8 cellular contexts compared by ENCODE assay signal in the genomic region with DNA sequence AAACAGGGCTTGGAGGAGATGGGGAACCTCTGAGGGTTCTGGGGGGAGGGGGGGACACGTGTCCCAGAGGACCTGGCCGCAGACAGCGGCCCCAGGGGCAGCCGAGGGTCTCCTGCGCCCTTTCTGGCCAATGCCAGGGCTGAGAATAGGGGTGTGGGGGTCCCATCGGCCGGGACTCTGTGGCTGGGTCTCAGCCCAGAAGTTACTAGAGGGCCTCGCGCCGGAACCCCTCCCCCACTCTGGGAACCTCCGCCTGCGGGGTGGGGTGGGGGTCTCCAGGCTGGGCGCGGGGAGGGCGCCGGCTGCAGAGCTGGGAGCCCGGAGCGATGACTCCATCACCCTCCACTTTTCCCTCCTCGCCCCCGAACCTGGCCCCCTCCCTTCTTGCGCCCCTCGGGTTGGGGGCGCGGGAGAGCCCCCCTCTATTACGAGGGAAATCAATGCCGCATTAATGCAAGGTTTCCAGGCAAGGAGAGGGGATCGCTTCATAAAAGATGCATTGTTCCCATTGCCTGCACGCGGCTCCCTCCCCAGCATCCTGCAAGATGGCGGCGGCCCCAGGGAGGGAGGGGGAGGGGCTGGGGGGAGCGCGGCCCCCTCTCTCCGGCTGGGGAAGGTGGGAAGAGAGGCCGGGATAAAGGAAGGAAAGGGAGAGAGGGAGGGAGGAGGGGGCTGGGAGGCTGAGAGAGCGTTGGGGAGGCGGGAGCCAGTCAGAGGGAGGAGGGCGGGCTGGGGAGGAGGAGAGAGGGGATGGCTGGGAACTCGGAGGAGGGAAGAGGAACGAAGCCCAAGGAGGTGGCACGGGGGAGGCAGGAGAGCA.
DNase-seq lines count a peak whose midpoint lies in the region; TF ChIP-seq lines count a peak whose summit lies in the region.
"Not testable (repeated sequence)": the region's sequence is repeated elsewhere in the genome, so short reads cannot be mapped to it uniquely, and the experiment has no call there.

No MANE protein-coding gene starts in this region.

- not testable (repeated sequence) for H3K4me1 Mint-ChIP-seq in activated naive CD8-positive, alpha-beta T cell (ENCODE audit: low read depth)

- not testable (repeated sequence) for H3K9me3 ChIP-seq in Peyer's patch; osteoblast (ENCODE audit: low read depth, low read length); tibial artery

- H3K27ac Mint-ChIP-seq in activated naive CD8-positive, alpha-beta T cell: not testable (repeated sequence)

- H3K4me3 ChIP-seq in Peyer's patch (peak overlapping the region; percentile 39 to 55 (median 46)), epithelial cell of esophagus (ENCODE audit: low read length) (peak overlapping the region; percentile 41), osteoblast (ENCODE audit: insufficient read depth, low read length) (peak overlapping the region; percentile 59), tibial artery (peak overlapping the region; percentile 48 to 53)

- H3K27me3 ChIP-seq in Peyer's patch; osteoblast (ENCODE audit: insufficient read depth, low read length); tibial artery: not testable (repeated sequence)

- H4K20me1 ChIP-seq in osteoblast (ENCODE audit: insufficient read depth, low read length): not testable (repeated sequence)

- H3K4me3 Mint-ChIP-seq in activated naive CD8-positive, alpha-beta T cell: peak overlapping the region; percentile 20

- not testable (repeated sequence) for TF ChIP-seq CTCF in Peyer's patch (IDR thresholded peaks at IDR 0.05); epithelial cell of esophagus (IDR thresholded peaks at IDR 0.05; ENCODE audit: insufficient read depth, low read depth, low read length, missing control alignments); osteoblast (IDR thresholded peaks at IDR 0.05; ENCODE audit: extremely low read depth, low read depth, low read length); tibial artery (IDR thresholded peaks at IDR 0.05)

- H3K79me2 ChIP-seq in osteoblast (ENCODE audit: insufficient read depth, low read length): not testable (repeated sequence)

- peak overlapping the region in 2 of 4 donors; percentile 36 to 55 for H3K27ac ChIP-seq in Peyer's patch
- not testable (repeated sequence) for H3K27ac ChIP-seq in osteoblast (ENCODE audit: low read depth, low read length); tibial artery

- peak overlapping the region; percentile 18 for H3K4me2 ChIP-seq in osteoblast (ENCODE audit: insufficient read depth, low read length)

- not testable (repeated sequence) for H3K4me1 ChIP-seq in Peyer's patch; osteoblast (ENCODE audit: insufficient read depth, low read length); tibial artery

- not testable (repeated sequence) for H3K9me3 Mint-ChIP-seq in activated naive CD8-positive, alpha-beta T cell (ENCODE audit: low read depth)

- intact Hi-C loops in tibial artery (cut with DNase I; ENCODE audit: low total_unique reads): not testable (repeated sequence)

- H3K36me3 ChIP-seq in Peyer's patch; osteoblast (ENCODE audit: insufficient read depth, low read length); tibial artery: not testable (repeated sequence)

- DNase-seq in DMS 273 treated with DMSO at 0.1 percent for 48 hours (lab: John Stamatoyannopoulos, UW): peak; percentile 21
- peak; percentile 83 for DNase-seq in NCI-H1092 treated with DMSO at 0.1 percent for 48 hours (lab: John Stamatoyannopoulos, UW)
- peak in 1 of 3 donors; percentile 48 for DNase-seq in Peyer's patch
- peak; percentile 27 for DNase-seq in epithelial cell of esophagus (ENCODE audit: low read depth)
- DNase-seq in islet precursor cell: peak; percentile 96
- DNase-seq in osteoblast (ENCODE audit: insufficient read length, low spot score, missing footprints): not testable (repeated sequence)
- DNase-seq in tibial artery: peak in 1 of 2 donors; percentile 22

- not testable (repeated sequence) for H3K27me3 Mint-ChIP-seq in activated naive CD8-positive, alpha-beta T cell

- not testable (repeated sequence) for H2AFZ ChIP-seq in osteoblast (ENCODE audit: low read length)

- H3K36me3 Mint-ChIP-seq in activated naive CD8-positive, alpha-beta T cell: not testable (repeated sequence)

- not testable (repeated sequence) for TF ChIP-seq POLR2A in Peyer's patch (IDR thresholded peaks at IDR 0.05)
